Comparison of ENCODE assay signal across 9 cellular contexts in genomic region chr10:3780056-3780765, GRCh38. TPM values are rescaled to one million over a fixed set of nuclear protein-coding genes. Genes with fewer than 3 reads are reported as not detected.
DNase-seq lines count a peak whose midpoint lies in the region; ATAC-seq, FAIRE-seq and TF ChIP-seq lines count a peak whose summit lies in the region.
"Had no signal": no experiment of that assay in that cellular context is flagged by ENCODE, and none has a peak within 500 bp of the region (broad histone marks: within the 10 kb centered on the region; RNA-seq: fewer than 3 reads in every experiment).

No MANE protein-coding gene starts in this region.

- H3K4me3 ChIP-seq in fibroblast of villous mesenchyme (ENCODE audit: low read depth, low read length) = peak overlapping the region; percentile 90
- H3K4me3 ChIP-seq in skeletal muscle cell (ENCODE audit: low read depth, low read length) = peak overlapping the region; percentile 92

- ATAC-seq in HG02884 (IDR thresholded peaks at IDR 0.05; ENCODE audit: unreplicated experiment) = no peak

- peak; percentile 58 for TF ChIP-seq POLR2A in GM12891 (IDR thresholded peaks at IDR 0.05; ENCODE audit: low read depth, low read length)

- FAIRE-seq in GM12891 (lab: Jason Lieb, UNC) (no peak), D721Med (lab: Jason Lieb, UNC) (no peak)

- no peak for DNase-seq in GM12891 (ENCODE audit: insufficient read length, low spot score)
- DNase-seq in activated CD8-positive, alpha-beta memory T cell treated with anti-CD3 and anti-CD28 coated beads, Interleukin-2, amount 50 U/mL, for 48 hours = peak; percentile 55
- peak; percentile 58 for DNase-seq in fibroblast of villous mesenchyme (ENCODE audit: low read depth)
- DNase-seq in skeletal muscle cell (ENCODE audit: low read depth) = no peak
- DNase-seq in AG20443 (ENCODE audit: low spot score) = no peak
- no peak for DNase-seq in HUDEP-2 (lab: John Stamatoyannopoulos, UW; ENCODE audit: unreplicated experiment in 76 of 76)
- no peak for DNase-seq in D721Med (ENCODE audit: insufficient read length, low spot score)
- DNase-seq: cortex of kidney had no signal

- no peak for TF ChIP-seq CTCF in fibroblast of villous mesenchyme (IDR thresholded peaks at IDR 0.05; ENCODE audit: insufficient read depth, low read depth, low read length)
- no peak for TF ChIP-seq CTCF in D721Med (IDR thresholded peaks at IDR 0.05; ENCODE audit: insufficient read depth, missing control alignments)

TF ChIP-seq in GM12891, 5 proteins besides CTCF, POLR2A, EP300 and RAD21:
- TF ChIP-seq TAF1 (IDR thresholded peaks at IDR 0.05; ENCODE audit: low read depth, low read length) = no peak
- TF ChIP-seq PAX5 (IDR thresholded peaks at IDR 0.05; ENCODE audit: insufficient read depth, low read length, severe bottlenecking) = no peak
- no peak for TF ChIP-seq POU2F2 (IDR thresholded peaks at IDR 0.05; ENCODE audit: low read depth, low read length)
- peak; percentile 66; the same call in 1 of the 2 replicates for TF ChIP-seq POLR2AphosphoS5 (IDR thresholded peaks at IDR 0.05; ENCODE audit: low read depth, low read length)
TF ChIP-seq in GM12891: peak in this region for 1.

RNA-seq across cellular contexts. Expression of gene KLF6, which starts 4.8 kb away (rescaled TPM):
- polyA plus RNA-seq in GM12891 (2012; ENCODE audit: low read depth, missing spikeins) = 67.9 TPM
- 37.6 and 51.5 TPM in 2 replicates for total RNA-seq in fibroblast of villous mesenchyme

Comparison
In these comparisons a context has a peak if more than half of its experiments do, and no peak if none do; other contexts are left out.
1. DNase-seq: peak in activated CD8-positive, alpha-beta memory T cell treated with anti-CD3 and anti-CD28 coated beads, Interleukin-2, amount 50 U/mL, for 48 hours (single experiment) and fibroblast of villous mesenchyme (single experiment); none in GM12891 (single experiment), skeletal muscle cell (single experiment), AG20443 (single experiment), HUDEP-2 (0 of 76) and D721Med (single experiment).